ENCODE assay signal across 8 cellular contexts in genomic region chr3:48686538-48687219, GRCh38. TPM values are rescaled to one million over a fixed set of nuclear protein-coding genes. Genes with fewer than 3 reads are reported as not detected.
DNase-seq lines count a peak whose midpoint lies in the region; ATAC-seq, FAIRE-seq and TF ChIP-seq lines count a peak whose summit lies in the region.

No MANE protein-coding gene starts in this region.

- H3K36me3 ChIP-seq in muscle layer of duodenum (ENCODE audit: control insufficient read depth in 1 of 2, insufficient read depth in 2 of 2, low read length in 2 of 2) = peaks cover 35 to 54% of the 10 kb centered on the region in 2 donors

- no peak for FAIRE-seq in A549 (lab: Jason Lieb, UNC)

- H3K9me3 Mint-ChIP-seq in brain = no peaks in the 10 kb centered on the region

- no peak for TF ChIP-seq EP300 in A549 (IDR thresholded peaks at IDR 0.05)

- peak overlapping the region; percentile 97 for H3K4me2 ChIP-seq in A549

- H3K27ac Mint-ChIP-seq in brain = peak overlapping the region; percentile 44 to 96 (median 96)

- POLR2A ChIA-PET in A549 (lab: Yijun Ruan, JAX) = interaction anchor here (1.5 kb wide), 1 partner anchor 335 kb away, joined by 3 read pairs; the partner anchor contains the start of gene NDUFAF3

- peaks cover 42% of the 10 kb centered on the region for H3K36me3 Mint-ChIP-seq in brain

- H3K27me3 Mint-ChIP-seq in brain = peaks cover 4% of the 10 kb centered on the region

- TF ChIP-seq CTCF in A549 (IDR thresholded peaks at IDR 0.05) (no peak), HFF-Myc (IDR thresholded peaks at IDR 0.05; ENCODE audit: low read depth, low read length, missing control alignments) (no peak), brain (conservative IDR thresholded peaks at IDR 0.05) (no peak)

- CTCF ChIA-PET in A549 (lab: Yijun Ruan, JAX) = interaction anchor here (0.6 to 1.9 kb wide), 10 partner anchors 9 to 131 kb away, joined by 3 to 8 read pairs (median 4); no protein-coding TSS in a partner anchor

- DNase-seq in A549 (ENCODE audit: low read depth in 1 of 2, low spot score in 1 of 2) (no peak), HFF-Myc (ENCODE audit: extremely low read depth, low read depth) (no peak), NCI-H226 (no peak)
- no peak for DNase-seq in stimulated activated CD4-positive, alpha-beta T cell treated with anti-CD3 and anti-CD28 coated beads, Interleukin-4, amount 100 ng/mL, for 24 hours

- H3K27me3 ChIP-seq in muscle layer of duodenum (ENCODE audit: low read depth, low read length) = no peaks in the 10 kb centered on the region

- TF ChIP-seq RAD21 in A549 (conservative IDR thresholded peaks at IDR 0.05 in 1 of 2, IDR thresholded peaks at IDR 0.05 in 1 of 2) = no peak

- H3K4me1 Mint-ChIP-seq in brain = peaks cover 32% of the 10 kb centered on the region

- H3K9me3 ChIP-seq in A549 = no peaks in the 10 kb centered on the region
- no peaks in the 10 kb centered on the region for H3K9me3 ChIP-seq in muscle layer of duodenum (ENCODE audit: control insufficient read depth in 1 of 2, low read length in 2 of 2)

- H3K4me1 ChIP-seq in A549 = peaks cover 18% of the 10 kb centered on the region
- H3K4me1 ChIP-seq in muscle layer of duodenum (ENCODE audit: control insufficient read depth in 1 of 2, insufficient read depth in 2 of 2, low read length in 2 of 2) = peaks cover 3 to 40% of the 10 kb centered on the region in 2 donors

- WGBS in A549 (ENCODE audit: missing lambda C conversion rate) = 81% methylated on average over 10 of the region's 10 CpGs

- peak overlapping the region; percentile 52 for H3K4me3 ChIP-seq in A549
- H3K4me3 ChIP-seq in HFF-Myc (replicated peaks; ENCODE audit: low read depth, low read length) = peak overlapping the region; percentile 83; the same call in 1 of the 2 replicates
- H3K4me3 ChIP-seq in muscle layer of duodenum (ENCODE audit: low read depth in 1 of 2, low read length in 2 of 2) = peak overlapping the region; percentile 73 to 79

- TF ChIP-seq POLR2A in A549 (IDR thresholded peaks at IDR 0.05; ENCODE audit: low read length) = no peak

- ATAC-seq in A549 = peak in 1 of 2 experiments; percentile 4; a peak in 3 of 6 replicates
- ATAC-seq in HG03442 (IDR thresholded peaks at IDR 0.05; ENCODE audit: unreplicated experiment) = no peak
- no peak for ATAC-seq in GM19395 (IDR thresholded peaks at IDR 0.05; ENCODE audit: unreplicated experiment)

- H3K27ac ChIP-seq in A549 (peak overlapping the region in 1 of 2 experiments; percentile 94; a peak in 3 of 6 replicates), muscle layer of duodenum (ENCODE audit: low read length) (peak overlapping the region; percentile 40)

- H3K4me3 Mint-ChIP-seq in brain = peak overlapping the region; percentile 85 to 99 (median 92)

TF ChIP-seq in A549, 52 proteins besides CTCF, POLR2A, EP300 and RAD21:
- TF ChIP-seq ZFP36 (IDR thresholded peaks at IDR 0.05; ENCODE audit: borderline replicate concordance, partially characterized antibody) = no peak
- no peak for TF ChIP-seq ZSCAN20 (CRISPR knock-in tag; IDR thresholded peaks at IDR 0.05)
- no peak for TF ChIP-seq ZNF302 (CRISPR knock-in tag; IDR thresholded peaks at IDR 0.05)
- TF ChIP-seq ZC3H11A (IDR thresholded peaks at IDR 0.05) = no peak
- no peak for TF ChIP-seq HES2 (IDR thresholded peaks at IDR 0.05)
- TF ChIP-seq PHF8 (IDR thresholded peaks at IDR 0.05; ENCODE audit: borderline replicate concordance, low read depth) = no peak
- no peak for TF ChIP-seq HOXA7 (CRISPR knock-in tag; IDR thresholded peaks at IDR 0.05)
- TF ChIP-seq RARB (CRISPR knock-in tag; IDR thresholded peaks at IDR 0.05) = no peak
- no peak for TF ChIP-seq JUN (IDR thresholded peaks at IDR 0.05)
- no peak for TF ChIP-seq ELK1 (IDR thresholded peaks at IDR 0.05; ENCODE audit: low read depth, low read length)
- TF ChIP-seq USF2 (IDR thresholded peaks at IDR 0.05) = no peak
- TF ChIP-seq CBX2 (IDR thresholded peaks at IDR 0.05; ENCODE audit: borderline replicate concordance, low read depth) = no peak
- TF ChIP-seq TFCP2L1 (CRISPR knock-in tag; IDR thresholded peaks at IDR 0.05) = no peak
- TF ChIP-seq NFE2L2 (conservative IDR thresholded peaks at IDR 0.05; ENCODE audit: low read length) = no peak
- no peak for TF ChIP-seq JUNB (IDR thresholded peaks at IDR 0.05)
- no peak for TF ChIP-seq PBX3 (IDR thresholded peaks at IDR 0.05)
- no peak for TF ChIP-seq MAZ (IDR thresholded peaks at IDR 0.05; ENCODE audit: borderline replicate concordance, low read depth, low read length)
- TF ChIP-seq POLR2AphosphoS2 (conservative IDR thresholded peaks at IDR 0.05; ENCODE audit: low read length) = no peak

RNA-seq across cellular contexts. Expression of gene NCKIPSD, which starts 1.0 kb away (rescaled TPM):
- polyA plus RNA-seq in A549 (2011; rRNA removed) (10.2 and 13.6 TPM in 2 replicates), A549 (2017; fragmentation: RNase III; extraction: RNeasy Plus Mini Kit Qiagen cat#74134 plus additional on column Dnase treatment) (10.8 to 13.2 TPM (median 10.9 TPM) in 3 replicates), brain (ENCODE audit: insufficient read depth, low read depth, low replicate concordance) (42.2 TPM)
- 17.0 and 24.0 TPM in 2 replicates for polyA plus RNA-seq in A549 (2012; cell fraction: cytosol; rRNA removed)
- 35.9 and 48.2 TPM in 2 replicates for polyA plus RNA-seq in A549 (2012; cell fraction: nucleus; rRNA removed)
- 24.5 and 28.5 TPM in 2 replicates for polyA minus RNA-seq in A549 (2011; rRNA and poly(A)+ RNA removed)

RNA-seq across cellular contexts. Expression of gene CELSR3, which starts 24.0 kb away (rescaled TPM):
- polyA plus RNA-seq in A549 (2011; rRNA removed) (2.2 and 3.2 TPM in 2 replicates), A549 (2017; fragmentation: RNase III; extraction: RNeasy Plus Mini Kit Qiagen cat#74134 plus additional on column Dnase treatment) (4.6 to 5.2 TPM (median 4.8 TPM) in 3 replicates), brain (ENCODE audit: insufficient read depth, low read depth, low replicate concordance) (23.1 TPM)
- 2.2 and 3.3 TPM in 2 replicates for polyA plus RNA-seq in A549 (2012; cell fraction: cytosol; rRNA removed)
- polyA plus RNA-seq in A549 (2012; cell fraction: nucleus; rRNA removed) = 13.7 and 15.3 TPM in 2 replicates
- 7.1 and 7.4 TPM in 2 replicates for polyA minus RNA-seq in A549 (2011; rRNA and poly(A)+ RNA removed)

RNA-seq across cellular contexts. Expression of gene IP6K2, which starts 30.3 kb away (rescaled TPM):
- polyA plus RNA-seq in A549 (2011; rRNA removed) (78.4 and 81.3 TPM in 2 replicates), A549 (2017; fragmentation: RNase III; extraction: RNeasy Plus Mini Kit Qiagen cat#74134 plus additional on column Dnase treatment) (55.6 to 67.1 TPM (median 61.9 TPM) in 3 replicates), brain (ENCODE audit: insufficient read depth, low read depth, low replicate concordance) (121 TPM)
- polyA plus RNA-seq in A549 (2012; cell fraction: cytosol; rRNA removed) = 83.9 and 87.9 TPM in 2 replicates
- 238 and 242 TPM in 2 replicates for polyA plus RNA-seq in A549 (2012; cell fraction: nucleus; rRNA removed)
- 45.6 and 54.1 TPM in 2 replicates for polyA minus RNA-seq in A549 (2011; rRNA and poly(A)+ RNA removed)

RNA-seq across cellular contexts. Expression of gene SLC26A6, which starts 51.4 kb away (rescaled TPM):
- polyA plus RNA-seq in A549 (2011; rRNA removed) (12.5 and 12.7 TPM in 2 replicates), A549 (2017; fragmentation: RNase III; extraction: RNeasy Plus Mini Kit Qiagen cat#74134 plus additional on column Dnase treatment) (20.0 to 25.5 TPM (median 23.2 TPM) in 3 replicates), brain (ENCODE audit: insufficient read depth, low read depth, low replicate concordance) (3.8 TPM)
- 17.4 and 20.3 TPM in 2 replicates for polyA plus RNA-seq in A549 (2012; cell fraction: cytosol; rRNA removed)
- polyA plus RNA-seq in A549 (2012; cell fraction: nucleus; rRNA removed) = 135 and 159 TPM in 2 replicates
- 21.9 and 24.3 TPM in 2 replicates for polyA minus RNA-seq in A549 (2011; rRNA and poly(A)+ RNA removed)
